In genomic region chr16:83704656-83705055, GRCh38 we compare ENCODE assay signal across 18 cellular contexts.
"Had no signal": no experiment of that assay in that cellular context is flagged by ENCODE, and none has a peak within 500 bp of the region (broad histone marks: within the 10 kb centered on the region; RNA-seq: fewer than 3 reads in every experiment).

No MANE protein-coding gene starts in this region.

- H3K4me3 ChIP-seq: coronary artery, gastroesophageal sphincter, psoas muscle, skin epidermis, testis, tibial nerve, upper lobe of right lung, vagina had no signal

- H3K27me3 ChIP-seq: gastroesophageal sphincter, neutrophil, testis, tibial nerve, upper lobe of right lung, vagina had no signal

- H3K36me3 ChIP-seq: gastroesophageal sphincter, neutrophil, tibial nerve, upper lobe of right lung, vagina had no signal

- H3K4me1 ChIP-seq: gastroesophageal sphincter, psoas muscle, testis, tibial nerve, upper lobe of right lung, vagina had no signal

- H3K9me3 ChIP-seq: gastroesophageal sphincter, neutrophil, psoas muscle, testis, upper lobe of right lung, vagina had no signal

- H3K27ac ChIP-seq: coronary artery, gastroesophageal sphincter, neutrophil, psoas muscle, skin epidermis, testis, tibial nerve, upper lobe of right lung, vagina had no signal

- DNase-seq: effector CD4-positive, alpha-beta T cell; glutamatergic neuron; immature natural killer cell; kidney; naive thymus-derived CD8-positive, alpha-beta T cell; psoas muscle; stimulated activated CD4-positive, alpha-beta T cell treated with anti-CD3 and anti-CD28 coated beads, Interleukin-2, amount 100 ng/mL, for 24 hours; stimulated activated CD4-positive, alpha-beta T cell treated with anti-CD3 and anti-CD28 coated beads, Interleukin-4, amount 100 ng/mL, for 4 hours; stimulated activated naive B cell treated with anti-CD40 and anti-IgM and Interleukin-4, amounts not matched to agents 10 μg/mL and 1 μg/mL and 100 μg/mL, for 72 hours; stimulated activated naive CD8-positive, alpha-beta T cell treated with anti-CD3 and anti-CD28 coated beads, Interleukin-15, amount 100 ng/mL, for 72 hours; testis; upper lobe of right lung had no signal
